22 cellular contexts compared by ENCODE assay signal in the genomic region with DNA sequence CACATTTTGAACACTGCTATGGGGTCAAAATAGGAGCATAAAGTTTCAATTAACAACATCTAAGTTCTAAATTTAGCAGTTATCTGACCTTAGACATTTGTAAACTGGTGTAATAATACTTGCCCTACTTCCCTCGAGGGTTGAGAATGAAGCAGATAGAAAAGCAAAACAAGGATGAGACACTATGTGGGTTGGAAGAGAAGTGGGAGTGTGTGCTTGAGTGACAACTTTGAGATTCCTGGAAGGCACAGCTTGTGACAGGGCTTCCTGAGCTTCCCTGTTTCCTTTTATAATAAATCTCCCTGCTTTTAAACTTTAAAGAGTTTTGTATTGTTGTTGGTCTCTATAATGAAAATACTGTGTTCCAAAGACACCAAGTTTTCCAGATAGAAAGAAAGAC.
DNase-seq lines count a peak whose midpoint lies in the region; ATAC-seq and TF ChIP-seq lines count a peak whose summit lies in the region.
"Had no signal": no experiment of that assay in that cellular context is flagged by ENCODE, and none has a peak within 500 bp of the region (broad histone marks: within the 10 kb centered on the region; RNA-seq: fewer than 3 reads in every experiment).

No MANE protein-coding gene starts in this region.

- H3K27me3 Mint-ChIP-seq in neural progenitor cell (ENCODE audit: insufficient read depth, low read depth): no peaks in the 10 kb centered on the region
- H3K27me3 Mint-ChIP-seq: CD4-positive, alpha-beta T cell; CD8-positive, alpha-beta memory T cell had no signal

- TF ChIP-seq CTCF in VCaP (conservative IDR thresholded peaks at IDR 0.05) (no peak), neural progenitor cell (IDR thresholded peaks at IDR 0.05) (no peak), smooth muscle cell (IDR thresholded peaks at IDR 0.05; ENCODE audit: borderline replicate concordance, insufficient read depth, poor library complexity, severe bottlenecking) (no peak)

- DNase-seq in kidney tubule cell (ENCODE audit: low spot score) (peak; percentile 4), neural progenitor cell (ENCODE audit: low spot score) (no peak), smooth muscle cell (lab: John Stamatoyannopoulos, UW; ENCODE audit: unreplicated experiment) (no peak), Kasumi-1 (lab: John Stamatoyannopoulos, UW) (no peak), NCI-H1694 (lab: John Stamatoyannopoulos, UW) (no peak)
- DNase-seq: 8988T; ACHN; AML-193; BE2C; CD4-positive, alpha-beta T cell; CD8-positive, alpha-beta memory T cell; DMS53; DMS79 treated with DMSO at 0.1 percent for 48 hours; GF-D8; GM23248; H7; HCEC 1CT had no signal

- H3K9ac ChIP-seq in neural progenitor cell (no peak overlapping the region), smooth muscle cell (ENCODE audit: low read depth) (no peak overlapping the region)
- H3K9ac ChIP-seq: BLaER1 treated with 17β-estradiol and CSF1 and Interleukin-3, amounts not matched to agents 10 nM and 100 nM; GM23248 had no signal

- H3K4me1 Mint-ChIP-seq in neural progenitor cell: no peaks in the 10 kb centered on the region
- H3K4me1 Mint-ChIP-seq: CD14-positive monocyte; CD8-positive, alpha-beta memory T cell had no signal

- no peak overlapping the region for H3K4me2 ChIP-seq in neural progenitor cell
- H3K4me2 ChIP-seq in smooth muscle cell: no peak overlapping the region
- H3K4me2 ChIP-seq: A549; BLaER1 treated with 17β-estradiol and CSF1 and Interleukin-3, amounts not matched to agents 10 nM and 100 nM had no signal

- 30% methylated on average over 1 of the region's 1 CpG for WGBS in smooth muscle cell (ENCODE audit: low lambda C conversion rate)

- H3K27ac ChIP-seq in VCaP (0 out of 2 replicates have a peak overlapping the region, but pooled peaks have one; percentile 57), neural progenitor cell (no peak overlapping the region), smooth muscle cell (ENCODE audit: low read depth) (no peak overlapping the region)
- H3K27ac ChIP-seq: A549; BLaER1 treated with 17β-estradiol and CSF1 and Interleukin-3, amounts not matched to agents 10 nM and 100 nM; GM23248 had no signal

- H3K4me3 Mint-ChIP-seq in neural progenitor cell: no peak overlapping the region
- H3K4me3 Mint-ChIP-seq: CD14-positive monocyte; CD4-positive, alpha-beta T cell; CD8-positive, alpha-beta memory T cell had no signal

- H3K9me3 ChIP-seq in neural progenitor cell (ENCODE audit: low read depth) (no peaks in the 10 kb centered on the region), smooth muscle cell (replicated peaks; ENCODE audit: low read depth) (no peaks in the 10 kb centered on the region)
- H3K9me3 ChIP-seq: A549; BE2C; BLaER1 treated with 17β-estradiol and CSF1 and Interleukin-3, amounts not matched to agents 10 nM and 100 nM had no signal

- H3K9me3 Mint-ChIP-seq in neural progenitor cell: peaks cover 9% of the 10 kb centered on the region

- H3K36me3 Mint-ChIP-seq in neural progenitor cell: peaks cover 5% of the 10 kb centered on the region
- H3K36me3 Mint-ChIP-seq: CD14-positive monocyte; CD8-positive, alpha-beta memory T cell had no signal

- H3K27ac Mint-ChIP-seq in neural progenitor cell: no peak overlapping the region
- H3K27ac Mint-ChIP-seq: CD14-positive monocyte; CD4-positive, alpha-beta T cell; CD8-positive, alpha-beta memory T cell had no signal

- ATAC-seq in activated CD4-positive, CD25-positive, alpha-beta regulatory T cell treated with anti-CD3 and anti-CD28 coated beads, Interleukin-2, amount 50 U/mL, for 24 hours: no peak
- ATAC-seq: A549 had no signal

- H3K79me2 ChIP-seq in neural progenitor cell (ENCODE audit: low read depth) (no peaks in the 10 kb centered on the region), smooth muscle cell (ENCODE audit: low read depth) (no peaks in the 10 kb centered on the region)

- H3K4me3 ChIP-seq in neural progenitor cell (no peak overlapping the region), smooth muscle cell (no peak overlapping the region)
- H3K4me3 ChIP-seq: A549; BLaER1 treated with 17β-estradiol and CSF1 and Interleukin-3, amounts not matched to agents 10 nM and 100 nM; GM23248 had no signal

- H3K36me3 ChIP-seq in neural progenitor cell: no peaks in the 10 kb centered on the region
- H3K36me3 ChIP-seq in smooth muscle cell (ENCODE audit: low read depth): no peaks in the 10 kb centered on the region
- H3K36me3 ChIP-seq: BE2C; BLaER1 treated with 17β-estradiol and CSF1 and Interleukin-3, amounts not matched to agents 10 nM and 100 nM had no signal

- H2AFZ ChIP-seq in neural progenitor cell (replicated peaks) (peak overlapping the region; percentile 5), smooth muscle cell (ENCODE audit: low read depth) (peak overlapping the region; percentile 19)
- H2AFZ ChIP-seq: GM23248 had no signal

- H3K4me1 ChIP-seq in neural progenitor cell (no peaks in the 10 kb centered on the region), smooth muscle cell (ENCODE audit: low read depth) (no peaks in the 10 kb centered on the region)
- H3K4me1 ChIP-seq: A549; BE2C; BLaER1 treated with 17β-estradiol and CSF1 and Interleukin-3, amounts not matched to agents 10 nM and 100 nM had no signal

- no peaks in the 10 kb centered on the region for H3K27me3 ChIP-seq in neural progenitor cell
- no peaks in the 10 kb centered on the region for H3K27me3 ChIP-seq in smooth muscle cell (ENCODE audit: low read depth)
- H3K27me3 ChIP-seq: BE2C; BLaER1 treated with 17β-estradiol and CSF1 and Interleukin-3, amounts not matched to agents 10 nM and 100 nM had no signal

- H4K20me1 ChIP-seq in neural progenitor cell (ENCODE audit: low read depth) (no peaks in the 10 kb centered on the region), smooth muscle cell (ENCODE audit: low read depth) (no peaks in the 10 kb centered on the region)
- H4K20me1 ChIP-seq: BLaER1 treated with 17β-estradiol and CSF1 and Interleukin-3, amounts not matched to agents 10 nM and 100 nM had no signal

- no peaks in the 10 kb centered on the region for H3F3A ChIP-seq in neural progenitor cell (ENCODE audit: low read depth)
- no peaks in the 10 kb centered on the region for H3F3A ChIP-seq in smooth muscle cell (ENCODE audit: low read depth)
